In the genomic region with DNA sequence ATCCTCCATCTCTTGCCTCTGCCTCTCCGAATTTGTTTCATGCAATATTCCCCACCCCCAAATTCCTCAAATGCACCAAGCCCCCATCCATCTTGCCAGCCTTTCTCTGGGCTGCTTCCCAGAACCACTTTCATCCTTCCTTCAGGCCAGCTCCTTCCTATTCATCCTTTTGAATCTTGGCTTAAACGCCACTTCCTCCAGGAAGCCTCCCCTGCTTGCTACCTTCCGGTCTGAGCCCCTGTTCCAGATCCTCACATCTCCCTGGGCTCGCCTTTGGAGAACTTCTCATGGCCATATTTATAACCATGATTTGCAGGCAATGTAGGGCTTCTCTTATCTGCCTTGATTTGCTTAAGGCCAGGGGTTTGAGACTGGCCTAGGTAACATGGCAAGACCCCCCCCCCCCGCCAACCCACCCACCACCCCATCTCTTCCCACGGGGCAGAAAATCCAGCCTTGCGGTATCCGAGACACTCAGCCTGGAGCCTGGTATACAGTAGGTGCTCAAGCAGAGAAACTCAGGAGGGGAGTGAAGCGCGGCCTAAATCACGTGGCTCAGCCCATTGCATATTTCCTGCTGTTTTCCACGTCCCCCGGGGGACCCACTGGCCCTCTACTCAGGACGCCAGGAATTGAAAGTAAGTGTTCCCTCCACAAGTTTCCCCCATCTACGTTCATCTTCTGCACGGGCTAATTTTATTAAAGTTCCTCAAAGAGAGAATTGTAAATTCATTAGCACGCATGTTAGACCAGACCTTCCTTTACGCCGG, we compare ENCODE assay signal across 22 cellular contexts.
"Had no signal": no experiment of that assay in that cellular context is flagged by ENCODE, and none has a peak within 500 bp of the region (broad histone marks: within the 10 kb centered on the region; RNA-seq: fewer than 3 reads in every experiment).

No MANE protein-coding gene starts in this region.

- H3K27ac ChIP-seq: coronary artery, heart left ventricle, pancreas, tibial artery, upper lobe of left lung, uterus had no signal

- H3K36me3 Mint-ChIP-seq: naive B cell; stimulated activated effector memory CD8-positive, alpha-beta T cell treated with anti-CD3 and anti-CD28 coated beads, Interleukin-12 subunit alpha, Interleukin-12 subunit beta, amount 100 ng/mL, for 72 hours had no signal

- H3K27ac Mint-ChIP-seq: endodermal cell; progenitor cell of endocrine pancreas; stimulated activated effector memory CD8-positive, alpha-beta T cell treated with anti-CD3 and anti-CD28 coated beads, Interleukin-12 subunit alpha, Interleukin-12 subunit beta, amount 100 ng/mL, for 72 hours; stimulated activated naive CD8-positive, alpha-beta T cell treated with anti-CD3 and anti-CD28 coated beads, Interleukin-15, Interleukin-2, amounts not matched to agents 100 ng/mL and 50 ng/mL, for 24 hours had no signal

- H3K4me1 Mint-ChIP-seq: stimulated activated effector memory CD8-positive, alpha-beta T cell treated with anti-CD3 and anti-CD28 coated beads, Interleukin-12 subunit alpha, Interleukin-12 subunit beta, amount 100 ng/mL, for 72 hours had no signal

- ATAC-seq: heart left ventricle; left colon; left ventricle myocardium superior; pancreas; right cardiac atrium; stimulated activated effector memory CD8-positive, alpha-beta T cell treated with anti-CD3 and anti-CD28 coated beads, Interleukin-12 subunit alpha, Interleukin-12 subunit beta, amount 100 ng/mL, for 72 hours had no signal

- H3K4me1 ChIP-seq: heart left ventricle, pancreas, tibial artery, upper lobe of left lung, uterus had no signal

- H3K27me3 ChIP-seq: heart left ventricle, pancreas, tibial artery, upper lobe of left lung, uterus had no signal

- DNase-seq: effector CD4-positive, alpha-beta T cell; endodermal cell; erythroblast; heart left ventricle; hippocampal formation; left colon; left ventricle myocardium superior; mesendoderm; naive B cell; nucleus accumbens; right cardiac atrium; stimulated activated CD4-positive, alpha-beta T cell treated with anti-CD3 and anti-CD28 coated beads, Interleukin-4, amount 100 ng/mL, for 1 hour; stimulated activated CD8-positive, alpha-beta memory T cell treated with anti-CD3 and anti-CD28 coated beads, Interleukin-4, amount 100 ng/mL, for 48 hours; tibial artery; upper lobe of left lung; uterus had no signal

- H3K4me3 ChIP-seq: coronary artery, heart left ventricle, lung, pancreas, tibial artery, upper lobe of left lung, uterus had no signal

- H3K9me3 Mint-ChIP-seq: stimulated activated effector memory CD8-positive, alpha-beta T cell treated with anti-CD3 and anti-CD28 coated beads, Interleukin-12 subunit alpha, Interleukin-12 subunit beta, amount 100 ng/mL, for 72 hours; stimulated activated naive CD8-positive, alpha-beta T cell treated with anti-CD3 and anti-CD28 coated beads, Interleukin-15, Interleukin-2, amounts not matched to agents 100 ng/mL and 50 ng/mL, for 24 hours had no signal

- H3K9me3 ChIP-seq: heart left ventricle, pancreas, tibial artery, upper lobe of left lung, uterus had no signal

- H3K36me3 ChIP-seq: heart left ventricle, pancreas, tibial artery, upper lobe of left lung, uterus had no signal

- H3K4me3 Mint-ChIP-seq: endodermal cell; stimulated activated effector memory CD8-positive, alpha-beta T cell treated with anti-CD3 and anti-CD28 coated beads, Interleukin-12 subunit alpha, Interleukin-12 subunit beta, amount 100 ng/mL, for 72 hours; stimulated activated naive CD8-positive, alpha-beta T cell treated with anti-CD3 and anti-CD28 coated beads, Interleukin-15, Interleukin-2, amounts not matched to agents 100 ng/mL and 50 ng/mL, for 24 hours had no signal
